In genomic region chr1:118209648-118210047, GRCh38 we compare ENCODE assay signal across 15 cellular contexts. TPM values are rescaled to one million over a fixed set of nuclear protein-coding genes. Genes with fewer than 3 reads are reported as not detected.
DNase-seq lines count a peak whose midpoint lies in the region; ATAC-seq and TF ChIP-seq lines count a peak whose summit lies in the region.
"Had no signal": no experiment of that assay in that cellular context is flagged by ENCODE, and none has a peak within 500 bp of the region (broad histone marks: within the 10 kb centered on the region; RNA-seq: fewer than 3 reads in every experiment).

No MANE protein-coding gene starts in this region.

- DNase-seq in DMS 273 (lab: John Stamatoyannopoulos, UW; ENCODE audit: unreplicated experiment) (peak; percentile 5), DMS 273 treated with DMSO at 0.1 percent for 48 hours (lab: John Stamatoyannopoulos, UW) (no peak), NCI-H69 (lab: John Stamatoyannopoulos, UW) (peak; percentile 68), choroid plexus epithelial cell (ENCODE audit: low read depth) (peak; percentile 1), lower leg skin (ENCODE audit: low spot score in 2 of 2) (peak; percentile 74 to 88)
- no peak for DNase-seq in stimulated activated CD4-positive, alpha-beta T cell treated with anti-CD3 and anti-CD28 coated beads, Interleukin-12 subunit alpha, Interleukin-12 subunit beta, amount 100 ng/mL, for 4 hours
- DNase-seq: NCI-H1417 treated with DMSO at 0.1 percent for 48 hours, NCI-H1930, NCI-H510A, PC-9 had no signal

- no peak for TF ChIP-seq POLR2A in lower leg skin (IDR thresholded peaks at IDR 0.05)

- WGBS in lower leg skin, 2 donors: 47 to 55% methylated on average over 6 of the region's 6 CpGs

- TF ChIP-seq CTCF in choroid plexus epithelial cell (conservative IDR thresholded peaks at IDR 0.05; ENCODE audit: low read depth, low read length) (no peak), lower leg skin (IDR thresholded peaks at IDR 0.05) (no peak)

- intact Hi-C loops in lower leg skin (cut with DNase I; ENCODE audit: low total_unique reads): no loop called here

- ATAC-seq in HG03097 (IDR thresholded peaks at IDR 0.05; ENCODE audit: low FRiP score, unreplicated experiment): no peak
- no peak for ATAC-seq in GM19397 (IDR thresholded peaks at IDR 0.05; ENCODE audit: unreplicated experiment)
- ATAC-seq: K562 had no signal

- H3K4me3 ChIP-seq in choroid plexus epithelial cell (ENCODE audit: low read depth, low read length) (no peak overlapping the region), lower leg skin (ENCODE audit: low read depth, poor library complexity, severe bottlenecking) (no peak overlapping the region)
- H3K4me3 ChIP-seq: HAP-1, K562, PC-9, SJSA1 had no signal

RNA-seq across cellular contexts. Expression of gene SPAG17, which starts 24.6 kb away (rescaled TPM):
- total RNA-seq in lower leg skin: 1 to 10 TPM in 2 of 4 donors, not detected in 2; 3.3 to 7.9 TPM
- total RNA-seq: PC-9, SJSA1 had no signal

Comparison
In these comparisons a context has a peak if more than half of its experiments do, and no peak if none do; other contexts are left out.
1. DNase-seq: peak in DMS 273 (single experiment), NCI-H69 (single experiment), choroid plexus epithelial cell (single experiment) and lower leg skin (2 of 2); none in DMS 273 treated with DMSO at 0.1 percent for 48 hours (single experiment) and stimulated activated CD4-positive, alpha-beta T cell treated with anti-CD3 and anti-CD28 coated beads, Interleukin-12 subunit alpha, Interleukin-12 subunit beta, amount 100 ng/mL, for 4 hours (single experiment).